1 cellular context compared by ENCODE assay signal in the genomic region with DNA sequence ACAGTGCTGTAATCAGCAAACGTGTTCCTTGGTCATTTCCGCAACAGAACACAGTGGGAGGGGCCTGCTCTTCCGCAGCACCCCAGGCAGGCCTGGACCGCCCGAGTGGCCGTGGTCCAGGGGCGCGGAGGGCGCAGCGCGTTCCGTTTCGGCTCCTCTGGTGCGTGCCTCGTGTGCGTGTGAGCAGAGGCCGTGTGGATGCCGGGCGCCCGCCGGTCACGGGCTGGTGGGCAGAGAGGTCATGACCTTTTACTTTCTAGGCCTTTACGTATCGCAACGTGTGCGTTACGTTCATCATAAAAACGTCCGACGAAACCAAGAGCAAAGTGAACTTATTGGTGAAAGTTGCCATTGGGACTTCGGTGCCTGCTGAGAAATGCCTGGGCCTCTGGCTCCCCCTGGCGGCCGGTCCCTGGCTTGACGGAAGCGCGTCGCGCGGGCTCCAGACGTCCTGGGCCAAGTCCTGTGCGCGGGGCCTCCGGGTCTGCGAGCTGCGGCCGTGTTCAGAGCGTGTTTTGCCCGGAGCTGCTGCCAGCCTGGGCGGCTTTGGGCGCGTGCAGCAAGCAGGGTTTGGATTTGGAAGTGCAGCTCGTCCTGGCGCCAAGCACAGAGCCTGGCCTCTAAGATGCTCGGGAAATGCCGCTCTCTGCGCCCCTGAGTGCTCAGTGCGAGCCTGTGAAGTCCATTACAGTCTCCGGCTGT.
TF ChIP-seq lines count a peak whose summit lies in the region.

No MANE protein-coding gene starts in this region.

TF ChIP-seq in HepG2, 621 proteins besides CTCF, POLR2A, EP300 and RAD21 (continued from another document and continues in another):
- TF ChIP-seq, protein P1, sequence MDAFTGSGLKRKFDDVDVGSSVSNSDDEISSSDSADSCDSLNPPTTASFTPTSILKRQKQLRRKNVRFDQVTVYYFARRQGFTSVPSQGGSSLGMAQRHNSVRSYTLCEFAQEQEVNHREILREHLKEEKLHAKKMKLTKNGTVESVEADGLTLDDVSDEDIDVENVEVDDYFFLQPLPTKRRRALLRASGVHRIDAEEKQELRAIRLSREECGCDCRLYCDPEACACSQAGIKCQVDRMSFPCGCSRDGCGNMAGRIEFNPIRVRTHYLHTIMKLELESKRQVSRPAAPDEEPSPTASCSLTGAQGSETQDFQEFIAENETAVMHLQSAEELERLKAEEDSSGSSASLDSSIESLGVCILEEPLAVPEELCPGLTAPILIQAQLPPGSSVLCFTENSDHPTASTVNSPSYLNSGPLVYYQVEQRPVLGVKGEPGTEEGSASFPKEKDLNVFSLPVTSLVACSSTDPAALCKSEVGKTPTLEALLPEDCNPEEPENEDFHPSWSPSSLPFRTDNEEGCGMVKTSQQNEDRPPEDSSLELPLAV (CRISPR knock-in tag; conservative IDR thresholded peaks at IDR 0.05; ENCODE audit: low read depth): no peak
- TF ChIP-seq SMC3 (IDR thresholded peaks at IDR 0.05; ENCODE audit: low read length): peak; percentile 90
- no peak for TF ChIP-seq DPF2 (CRISPR knock-in tag; IDR thresholded peaks at IDR 0.05; ENCODE audit: borderline replicate concordance, low read depth)
- TF ChIP-seq ZNF558 (CRISPR knock-in tag; IDR thresholded peaks at IDR 0.05; ENCODE audit: borderline replicate concordance): peak; percentile 44; the same call in 1 of the 2 replicates
- TF ChIP-seq SYNCRIP (IDR thresholded peaks at IDR 0.05; ENCODE audit: insufficient read depth, low read depth, low read length): no peak
- TF ChIP-seq, protein P2, sequence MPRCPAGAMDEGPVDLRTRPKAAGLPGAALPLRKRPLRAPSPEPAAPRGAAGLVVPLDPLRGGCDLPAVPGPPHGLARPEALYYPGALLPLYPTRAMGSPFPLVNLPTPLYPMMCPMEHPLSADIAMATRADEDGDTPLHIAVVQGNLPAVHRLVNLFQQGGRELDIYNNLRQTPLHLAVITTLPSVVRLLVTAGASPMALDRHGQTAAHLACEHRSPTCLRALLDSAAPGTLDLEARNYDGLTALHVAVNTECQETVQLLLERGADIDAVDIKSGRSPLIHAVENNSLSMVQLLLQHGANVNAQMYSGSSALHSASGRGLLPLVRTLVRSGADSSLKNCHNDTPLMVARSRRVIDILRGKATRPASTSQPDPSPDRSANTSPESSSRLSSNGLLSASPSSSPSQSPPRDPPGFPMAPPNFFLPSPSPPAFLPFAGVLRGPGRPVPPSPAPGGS (CRISPR knock-in tag; IDR thresholded peaks at IDR 0.05): no peak
- TF ChIP-seq, protein P3, sequence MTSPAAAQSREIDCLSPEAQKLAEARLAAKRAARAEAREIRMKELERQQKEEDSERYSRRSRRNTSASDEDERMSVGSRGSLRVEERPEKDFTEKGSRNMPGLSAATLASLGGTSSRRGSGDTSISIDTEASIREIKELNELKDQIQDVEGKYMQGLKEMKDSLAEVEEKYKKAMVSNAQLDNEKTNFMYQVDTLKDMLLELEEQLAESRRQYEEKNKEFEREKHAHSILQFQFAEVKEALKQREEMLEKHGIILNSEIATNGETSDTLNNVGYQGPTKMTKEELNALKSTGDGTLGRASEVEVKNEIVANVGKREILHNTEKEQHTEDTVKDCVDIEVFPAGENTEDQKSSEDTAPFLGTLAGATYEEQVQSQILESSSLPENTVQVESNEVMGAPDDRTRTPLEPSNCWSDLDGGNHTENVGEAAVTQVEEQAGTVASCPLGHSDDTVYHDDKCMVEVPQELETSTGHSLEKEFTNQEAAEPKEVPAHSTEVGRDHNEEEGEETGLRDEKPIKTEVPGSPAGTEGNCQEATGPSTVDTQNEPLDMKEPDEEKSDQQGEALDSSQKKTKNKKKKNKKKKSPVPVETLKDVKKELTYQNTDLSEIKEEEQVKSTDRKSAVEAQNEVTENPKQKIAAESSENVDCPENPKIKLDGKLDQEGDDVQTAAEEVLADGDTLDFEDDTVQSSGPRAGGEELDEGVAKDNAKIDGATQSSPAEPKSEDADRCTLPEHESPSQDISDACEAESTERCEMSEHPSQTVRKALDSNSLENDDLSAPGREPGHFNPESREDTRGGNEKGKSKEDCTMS (CRISPR knock-in tag; conservative IDR thresholded peaks at IDR 0.05): no peak
- no peak for TF ChIP-seq ZMAT3 (CRISPR knock-in tag; conservative IDR thresholded peaks at IDR 0.05)
- TF ChIP-seq NPAS2 (CRISPR knock-in tag; IDR thresholded peaks at IDR 0.05; ENCODE audit: borderline replicate concordance): no peak
- TF ChIP-seq POLR2AphosphoS2 (IDR thresholded peaks at IDR 0.05; ENCODE audit: low read depth, low read length): no peak
- TF ChIP-seq ZNF614 (CRISPR knock-in tag; IDR thresholded peaks at IDR 0.05; ENCODE audit: borderline replicate concordance): no peak
- TF ChIP-seq ZBTB1 (CRISPR knock-in tag; IDR thresholded peaks at IDR 0.05; ENCODE audit: borderline replicate concordance): no peak
- TF ChIP-seq FOSL2 (CRISPR knock-in tag; IDR thresholded peaks at IDR 0.05): peak; percentile 28; the same call in 1 of the 2 replicates
- TF ChIP-seq YEATS4 (CRISPR knock-in tag; IDR thresholded peaks at IDR 0.05; ENCODE audit: borderline replicate concordance): no peak
- no peak for TF ChIP-seq ATM (IDR thresholded peaks at IDR 0.05; ENCODE audit: borderline replicate concordance)
- no peak for TF ChIP-seq CENPT (CRISPR knock-in tag; IDR thresholded peaks at IDR 0.05; ENCODE audit: low read depth)
- no peak for TF ChIP-seq NFE2L2 (IDR thresholded peaks at IDR 0.05; ENCODE audit: low read length)
- no peak for TF ChIP-seq ZNF550 (CRISPR knock-in tag; IDR thresholded peaks at IDR 0.05; ENCODE audit: borderline replicate concordance)
- TF ChIP-seq, protein P4, sequence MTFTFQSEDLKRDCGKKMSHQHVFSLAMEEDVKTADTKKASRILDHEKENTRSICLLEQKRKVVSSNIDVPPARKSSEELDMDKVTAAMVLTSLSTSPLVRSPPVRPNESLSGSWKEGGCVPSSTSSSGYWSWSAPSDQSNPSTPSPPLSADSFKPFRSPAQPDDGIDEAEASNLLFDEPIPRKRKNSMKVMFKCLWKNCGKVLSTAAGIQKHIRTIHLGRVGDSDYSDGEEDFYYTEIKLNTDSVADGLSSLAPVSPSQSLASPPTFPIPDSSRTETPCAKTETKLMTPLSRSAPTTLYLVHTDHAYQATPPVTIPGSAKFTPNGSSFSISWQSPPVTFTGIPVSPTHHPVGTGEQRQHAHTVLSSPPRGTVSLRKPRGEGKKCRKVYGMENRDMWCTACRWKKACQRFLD (CRISPR knock-in tag; IDR thresholded peaks at IDR 0.05; ENCODE audit: borderline replicate concordance): no peak
- peak; percentile 48; the same call in 1 of the 2 replicates for TF ChIP-seq ERF (CRISPR knock-in tag; IDR thresholded peaks at IDR 0.05)
- TF ChIP-seq MAZ (IDR thresholded peaks at IDR 0.05; ENCODE audit: borderline replicate concordance, low read depth, low read length): no peak
- TF ChIP-seq MAZ (CRISPR knock-in tag; IDR thresholded peaks at IDR 0.05; ENCODE audit: low read depth): no peak
- TF ChIP-seq POLR2AphosphoS5 (IDR thresholded peaks at IDR 0.05; ENCODE audit: low read depth, low read length): no peak
- peak; percentile 56; the same call in 1 of the 2 replicates for TF ChIP-seq ZNF772 (CRISPR knock-in tag; IDR thresholded peaks at IDR 0.05)
- TF ChIP-seq ZNF333 (CRISPR knock-in tag; IDR thresholded peaks at IDR 0.05; ENCODE audit: borderline replicate concordance): no peak
- no peak for TF ChIP-seq SMARCC2 (IDR thresholded peaks at IDR 0.05)
- TF ChIP-seq MAF1 (CRISPR knock-in tag; IDR thresholded peaks at IDR 0.05; ENCODE audit: borderline replicate concordance): no peak
- no peak; the same call in 1 of the 2 replicates for TF ChIP-seq SMAD9 (CRISPR knock-in tag; IDR thresholded peaks at IDR 0.05)
- TF ChIP-seq ZNF83 (CRISPR knock-in tag; IDR thresholded peaks at IDR 0.05; ENCODE audit: borderline replicate concordance): no peak
- TF ChIP-seq, protein P5, sequence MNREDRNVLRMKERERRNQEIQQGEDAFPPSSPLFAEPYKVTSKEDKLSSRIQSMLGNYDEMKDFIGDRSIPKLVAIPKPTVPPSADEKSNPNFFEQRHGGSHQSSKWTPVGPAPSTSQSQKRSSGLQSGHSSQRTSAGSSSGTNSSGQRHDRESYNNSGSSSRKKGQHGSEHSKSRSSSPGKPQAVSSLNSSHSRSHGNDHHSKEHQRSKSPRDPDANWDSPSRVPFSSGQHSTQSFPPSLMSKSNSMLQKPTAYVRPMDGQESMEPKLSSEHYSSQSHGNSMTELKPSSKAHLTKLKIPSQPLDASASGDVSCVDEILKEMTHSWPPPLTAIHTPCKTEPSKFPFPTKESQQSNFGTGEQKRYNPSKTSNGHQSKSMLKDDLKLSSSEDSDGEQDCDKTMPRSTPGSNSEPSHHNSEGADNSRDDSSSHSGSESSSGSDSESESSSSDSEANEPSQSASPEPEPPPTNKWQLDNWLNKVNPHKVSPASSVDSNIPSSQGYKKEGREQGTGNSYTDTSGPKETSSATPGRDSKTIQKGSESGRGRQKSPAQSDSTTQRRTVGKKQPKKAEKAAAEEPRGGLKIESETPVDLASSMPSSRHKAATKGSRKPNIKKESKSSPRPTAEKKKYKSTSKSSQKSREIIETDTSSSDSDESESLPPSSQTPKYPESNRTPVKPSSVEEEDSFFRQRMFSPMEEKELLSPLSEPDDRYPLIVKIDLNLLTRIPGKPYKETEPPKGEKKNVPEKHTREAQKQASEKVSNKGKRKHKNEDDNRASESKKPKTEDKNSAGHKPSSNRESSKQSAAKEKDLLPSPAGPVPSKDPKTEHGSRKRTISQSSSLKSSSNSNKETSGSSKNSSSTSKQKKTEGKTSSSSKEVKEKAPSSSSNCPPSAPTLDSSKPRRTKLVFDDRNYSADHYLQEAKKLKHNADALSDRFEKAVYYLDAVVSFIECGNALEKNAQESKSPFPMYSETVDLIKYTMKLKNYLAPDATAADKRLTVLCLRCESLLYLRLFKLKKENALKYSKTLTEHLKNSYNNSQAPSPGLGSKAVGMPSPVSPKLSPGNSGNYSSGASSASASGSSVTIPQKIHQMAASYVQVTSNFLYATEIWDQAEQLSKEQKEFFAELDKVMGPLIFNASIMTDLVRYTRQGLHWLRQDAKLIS (CRISPR knock-in tag; IDR thresholded peaks at IDR 0.05): no peak
- TF ChIP-seq, protein P6, sequence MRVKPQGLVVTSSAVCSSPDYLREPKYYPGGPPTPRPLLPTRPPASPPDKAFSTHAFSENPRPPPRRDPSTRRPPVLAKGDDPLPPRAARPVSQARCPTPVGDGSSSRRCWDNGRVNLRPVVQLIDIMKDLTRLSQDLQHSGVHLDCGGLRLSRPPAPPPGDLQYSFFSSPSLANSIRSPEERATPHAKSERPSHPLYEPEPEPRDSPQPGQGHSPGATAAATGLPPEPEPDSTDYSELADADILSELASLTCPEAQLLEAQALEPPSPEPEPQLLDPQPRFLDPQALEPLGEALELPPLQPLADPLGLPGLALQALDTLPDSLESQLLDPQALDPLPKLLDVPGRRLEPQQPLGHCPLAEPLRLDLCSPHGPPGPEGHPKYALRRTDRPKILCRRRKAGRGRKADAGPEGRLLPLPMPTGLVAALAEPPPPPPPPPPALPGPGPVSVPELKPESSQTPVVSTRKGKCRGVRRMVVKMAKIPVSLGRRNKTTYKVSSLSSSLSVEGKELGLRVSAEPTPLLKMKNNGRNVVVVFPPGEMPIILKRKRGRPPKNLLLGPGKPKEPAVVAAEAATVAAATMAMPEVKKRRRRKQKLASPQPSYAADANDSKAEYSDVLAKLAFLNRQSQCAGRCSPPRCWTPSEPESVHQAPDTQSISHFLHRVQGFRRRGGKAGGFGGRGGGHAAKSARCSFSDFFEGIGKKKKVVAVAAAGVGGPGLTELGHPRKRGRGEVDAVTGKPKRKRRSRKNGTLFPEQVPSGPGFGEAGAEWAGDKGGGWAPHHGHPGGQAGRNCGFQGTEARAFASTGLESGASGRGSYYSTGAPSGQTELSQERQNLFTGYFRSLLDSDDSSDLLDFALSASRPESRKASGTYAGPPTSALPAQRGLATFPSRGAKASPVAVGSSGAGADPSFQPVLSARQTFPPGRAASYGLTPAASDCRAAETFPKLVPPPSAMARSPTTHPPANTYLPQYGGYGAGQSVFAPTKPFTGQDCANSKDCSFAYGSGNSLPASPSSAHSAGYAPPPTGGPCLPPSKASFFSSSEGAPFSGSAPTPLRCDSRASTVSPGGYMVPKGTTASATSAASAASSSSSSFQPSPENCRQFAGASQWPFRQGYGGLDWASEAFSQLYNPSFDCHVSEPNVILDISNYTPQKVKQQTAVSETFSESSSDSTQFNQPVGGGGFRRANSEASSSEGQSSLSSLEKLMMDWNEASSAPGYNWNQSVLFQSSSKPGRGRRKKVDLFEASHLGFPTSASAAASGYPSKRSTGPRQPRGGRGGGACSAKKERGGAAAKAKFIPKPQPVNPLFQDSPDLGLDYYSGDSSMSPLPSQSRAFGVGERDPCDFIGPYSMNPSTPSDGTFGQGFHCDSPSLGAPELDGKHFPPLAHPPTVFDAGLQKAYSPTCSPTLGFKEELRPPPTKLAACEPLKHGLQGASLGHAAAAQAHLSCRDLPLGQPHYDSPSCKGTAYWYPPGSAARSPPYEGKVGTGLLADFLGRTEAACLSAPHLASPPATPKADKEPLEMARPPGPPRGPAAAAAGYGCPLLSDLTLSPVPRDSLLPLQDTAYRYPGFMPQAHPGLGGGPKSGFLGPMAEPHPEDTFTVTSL (CRISPR knock-in tag; IDR thresholded peaks at IDR 0.05; ENCODE audit: borderline replicate concordance): no peak
- no peak for TF ChIP-seq SALL2 (CRISPR knock-in tag; IDR thresholded peaks at IDR 0.05)
- TF ChIP-seq, protein P7, sequence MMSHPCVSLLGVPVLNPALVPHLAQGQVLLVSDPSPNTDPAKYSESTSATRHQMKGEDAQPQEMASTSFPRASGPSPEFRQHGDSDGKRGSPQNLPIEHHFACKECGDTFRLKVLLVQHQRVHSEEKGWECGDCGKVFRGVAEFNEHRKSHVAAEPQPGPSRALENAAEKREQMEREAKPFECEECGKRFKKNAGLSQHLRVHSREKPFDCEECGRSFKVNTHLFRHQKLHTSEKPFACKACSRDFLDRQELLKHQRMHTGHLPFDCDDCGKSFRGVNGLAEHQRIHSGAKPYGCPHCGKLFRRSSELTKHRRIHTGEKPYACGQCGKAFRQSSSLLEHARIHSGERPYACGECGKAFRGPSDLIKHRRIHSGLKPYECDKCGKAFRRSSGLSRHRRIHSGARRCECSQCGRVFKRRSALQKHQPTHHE (CRISPR knock-in tag; IDR thresholded peaks at IDR 0.05; ENCODE audit: borderline replicate concordance): no peak
- no peak for TF ChIP-seq ZSCAN30 (CRISPR knock-in tag; IDR thresholded peaks at IDR 0.05)
- TF ChIP-seq, protein P8, sequence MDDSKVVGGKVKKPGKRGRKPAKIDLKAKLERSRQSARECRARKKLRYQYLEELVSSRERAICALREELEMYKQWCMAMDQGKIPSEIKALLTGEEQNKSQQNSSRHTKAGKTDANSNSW (CRISPR knock-in tag; IDR thresholded peaks at IDR 0.05; ENCODE audit: borderline replicate concordance): no peak
- no peak for TF ChIP-seq ZNF547 (CRISPR knock-in tag; IDR thresholded peaks at IDR 0.05)
- peak; percentile 55; the same call in 1 of the 2 replicates for TF ChIP-seq ZNF44 (CRISPR knock-in tag; IDR thresholded peaks at IDR 0.05)
- TF ChIP-seq ZNF749 (CRISPR knock-in tag; IDR thresholded peaks at IDR 0.05; ENCODE audit: borderline replicate concordance): no peak
- TF ChIP-seq NR1H2 (CRISPR knock-in tag; IDR thresholded peaks at IDR 0.05; ENCODE audit: borderline replicate concordance, low read depth): 0 out of 2 replicates have a peak, but pooled peaks have one; percentile 52
- TF ChIP-seq, protein P9, sequence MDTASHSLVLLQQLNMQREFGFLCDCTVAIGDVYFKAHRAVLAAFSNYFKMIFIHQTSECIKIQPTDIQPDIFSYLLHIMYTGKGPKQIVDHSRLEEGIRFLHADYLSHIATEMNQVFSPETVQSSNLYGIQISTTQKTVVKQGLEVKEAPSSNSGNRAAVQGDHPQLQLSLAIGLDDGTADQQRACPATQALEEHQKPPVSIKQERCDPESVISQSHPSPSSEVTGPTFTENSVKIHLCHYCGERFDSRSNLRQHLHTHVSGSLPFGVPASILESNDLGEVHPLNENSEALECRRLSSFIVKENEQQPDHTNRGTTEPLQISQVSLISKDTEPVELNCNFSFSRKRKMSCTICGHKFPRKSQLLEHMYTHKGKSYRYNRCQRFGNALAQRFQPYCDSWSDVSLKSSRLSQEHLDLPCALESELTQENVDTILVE (CRISPR knock-in tag; IDR thresholded peaks at IDR 0.05): peak; percentile 73; the same call in 1 of the 2 replicates
